In the genomic region with DNA sequence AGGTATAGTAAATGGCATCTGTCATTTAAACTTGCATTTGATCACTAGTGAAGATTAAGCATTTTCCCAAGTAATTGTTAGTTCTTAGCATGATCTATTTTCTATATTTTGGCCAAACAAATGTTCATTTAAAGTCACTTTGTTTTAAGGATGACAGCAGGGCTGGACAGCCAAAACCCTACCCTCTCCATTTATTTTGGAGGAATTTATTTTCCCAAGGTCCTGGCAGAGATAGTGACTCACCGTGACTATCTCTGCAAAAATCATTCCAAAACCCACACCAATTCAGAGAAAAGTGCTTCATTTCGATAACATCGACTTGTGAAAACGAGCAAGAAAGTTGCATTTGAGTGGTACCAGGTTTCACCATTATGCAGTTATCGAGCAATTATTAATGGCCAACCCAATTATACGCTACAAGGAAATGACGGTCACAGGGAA, we compare ENCODE assay signal across 1 cellular context.
TF ChIP-seq lines count a peak whose summit lies in the region.

No MANE protein-coding gene starts in this region.

TF ChIP-seq in K562, 482 proteins besides CTCF, POLR2A, EP300 and RAD21 (continued from another document and continues in another):
- TF ChIP-seq SREBF1 (IDR thresholded peaks at IDR 0.05; ENCODE audit: borderline replicate concordance, low read depth, low read length): no peak
- no peak for TF ChIP-seq ZNF408 (CRISPR knock-in tag; IDR thresholded peaks at IDR 0.05; ENCODE audit: low read depth)
- no peak for TF ChIP-seq ZFPM2 (CRISPR knock-in tag; IDR thresholded peaks at IDR 0.05)
- no peak for TF ChIP-seq SLC30A9 (CRISPR knock-in tag; IDR thresholded peaks at IDR 0.05)
- no peak for TF ChIP-seq SUPT5H (IDR thresholded peaks at IDR 0.05)
- no peak for TF ChIP-seq MAFF (IDR thresholded peaks at IDR 0.05; ENCODE audit: low read length)
- TF ChIP-seq ETS2 (tag; IDR thresholded peaks at IDR 0.05; ENCODE audit: borderline replicate concordance, poor library complexity, severe bottlenecking): no peak
- 0 out of 4 replicates have a peak, but pooled peaks of 1 of the 2 experiments have one; percentile 57 for TF ChIP-seq SRF (CRISPR knock-in tag; IDR thresholded peaks at IDR 0.05)
- TF ChIP-seq RAD51 (IDR thresholded peaks at IDR 0.05; ENCODE audit: borderline replicate concordance, low read depth): no peak
- no peak for TF ChIP-seq SREBF2 (CRISPR knock-in tag; IDR thresholded peaks at IDR 0.05)
- TF ChIP-seq, protein P1, sequence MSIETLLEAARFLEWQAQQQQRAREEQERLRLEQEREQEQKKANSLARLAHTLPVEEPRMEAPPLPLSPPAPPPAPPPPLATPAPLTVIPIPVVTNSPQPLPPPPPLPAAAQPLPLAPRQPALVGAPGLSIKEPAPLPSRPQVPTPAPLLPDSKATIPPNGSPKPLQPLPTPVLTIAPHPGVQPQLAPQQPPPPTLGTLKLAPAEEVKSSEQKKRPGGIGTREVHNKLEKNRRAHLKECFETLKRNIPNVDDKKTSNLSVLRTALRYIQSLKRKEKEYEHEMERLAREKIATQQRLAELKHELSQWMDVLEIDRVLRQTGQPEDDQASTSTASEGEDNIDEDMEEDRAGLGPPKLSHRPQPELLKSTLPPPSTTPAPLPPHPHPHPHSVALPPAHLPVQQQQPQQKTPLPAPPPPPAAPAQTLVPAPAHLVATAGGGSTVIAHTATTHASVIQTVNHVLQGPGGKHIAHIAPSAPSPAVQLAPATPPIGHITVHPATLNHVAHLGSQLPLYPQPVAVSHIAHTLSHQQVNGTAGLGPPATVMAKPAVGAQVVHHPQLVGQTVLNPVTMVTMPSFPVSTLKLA (conservative IDR thresholded peaks at IDR 0.05): peak in 1 of 2 experiments; percentile 17; a peak in 1 of 4 replicates
- TF ChIP-seq RBM22 (IDR thresholded peaks at IDR 0.05; ENCODE audit: low read depth, low read length, poor library complexity, severe bottlenecking): no peak
- TF ChIP-seq, protein P2, sequence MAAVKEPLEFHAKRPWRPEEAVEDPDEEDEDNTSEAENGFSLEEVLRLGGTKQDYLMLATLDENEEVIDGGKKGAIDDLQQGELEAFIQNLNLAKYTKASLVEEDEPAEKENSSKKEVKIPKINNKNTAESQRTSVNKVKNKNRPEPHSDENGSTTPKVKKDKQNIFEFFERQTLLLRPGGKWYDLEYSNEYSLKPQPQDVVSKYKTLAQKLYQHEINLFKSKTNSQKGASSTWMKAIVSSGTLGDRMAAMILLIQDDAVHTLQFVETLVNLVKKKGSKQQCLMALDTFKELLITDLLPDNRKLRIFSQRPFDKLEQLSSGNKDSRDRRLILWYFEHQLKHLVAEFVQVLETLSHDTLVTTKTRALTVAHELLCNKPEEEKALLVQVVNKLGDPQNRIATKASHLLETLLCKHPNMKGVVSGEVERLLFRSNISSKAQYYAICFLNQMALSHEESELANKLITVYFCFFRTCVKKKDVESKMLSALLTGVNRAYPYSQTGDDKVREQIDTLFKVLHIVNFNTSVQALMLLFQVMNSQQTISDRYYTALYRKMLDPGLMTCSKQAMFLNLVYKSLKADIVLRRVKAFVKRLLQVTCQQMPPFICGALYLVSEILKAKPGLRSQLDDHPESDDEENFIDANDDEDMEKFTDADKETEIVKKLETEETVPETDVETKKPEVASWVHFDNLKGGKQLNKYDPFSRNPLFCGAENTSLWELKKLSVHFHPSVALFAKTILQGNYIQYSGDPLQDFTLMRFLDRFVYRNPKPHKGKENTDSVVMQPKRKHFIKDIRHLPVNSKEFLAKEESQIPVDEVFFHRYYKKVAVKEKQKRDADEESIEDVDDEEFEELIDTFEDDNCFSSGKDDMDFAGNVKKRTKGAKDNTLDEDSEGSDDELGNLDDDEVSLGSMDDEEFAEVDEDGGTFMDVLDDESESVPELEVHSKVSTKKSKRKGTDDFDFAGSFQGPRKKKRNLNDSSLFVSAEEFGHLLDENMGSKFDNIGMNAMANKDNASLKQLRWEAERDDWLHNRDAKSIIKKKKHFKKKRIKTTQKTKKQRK (IDR thresholded peaks at IDR 0.05; ENCODE audit: borderline replicate concordance, low read depth, low read length): no peak
- no peak for TF ChIP-seq E2F5 (CRISPR knock-in tag; IDR thresholded peaks at IDR 0.05)
- 0 out of 2 replicates have a peak, but pooled peaks have one; percentile 30 for TF ChIP-seq LCOR (CRISPR knock-in tag; IDR thresholded peaks at IDR 0.05)
- TF ChIP-seq KDM5B (IDR thresholded peaks at IDR 0.05; ENCODE audit: insufficient replicate concordance, low read depth, low read length): no peak
- no peak for TF ChIP-seq E2F1 (CRISPR knock-in tag; IDR thresholded peaks at IDR 0.05)
- no peak for TF ChIP-seq E2F6 (IDR thresholded peaks at IDR 0.05; ENCODE audit: borderline replicate concordance in 1 of 2, extremely low read depth in 1 of 2, insufficient read depth in 1 of 2, insufficient read length in 1 of 2, low read depth in 1 of 2, low read length in 1 of 2, poor library complexity in 1 of 2, severe bottlenecking in 1 of 2)
- no peak for TF ChIP-seq ZNF24 (IDR thresholded peaks at IDR 0.05)
- no peak for TF ChIP-seq LEF1 (IDR thresholded peaks at IDR 0.05)
- TF ChIP-seq HNRNPUL1 (IDR thresholded peaks at IDR 0.05; ENCODE audit: low read length): no peak
- TF ChIP-seq CTBP1 (IDR thresholded peaks at IDR 0.05; ENCODE audit: borderline replicate concordance): no peak
- TF ChIP-seq PCBP2 (IDR thresholded peaks at IDR 0.05; ENCODE audit: low read depth, low read length, poor library complexity, severe bottlenecking): no peak
- TF ChIP-seq E4F1 (CRISPR knock-in tag; IDR thresholded peaks at IDR 0.05; ENCODE audit: borderline replicate concordance): no peak
- no peak for TF ChIP-seq BDP1 (IDR thresholded peaks at IDR 0.05; ENCODE audit: insufficient read depth, insufficient read length)
- no peak; the same call in 1 of the 2 replicates for TF ChIP-seq NBN (IDR thresholded peaks at IDR 0.05; ENCODE audit: low read depth)
- 0 out of 2 replicates have a peak, but pooled peaks have one; percentile 29 for TF ChIP-seq ZNF224 (CRISPR knock-in tag; IDR thresholded peaks at IDR 0.05)
- TF ChIP-seq, protein P3, sequence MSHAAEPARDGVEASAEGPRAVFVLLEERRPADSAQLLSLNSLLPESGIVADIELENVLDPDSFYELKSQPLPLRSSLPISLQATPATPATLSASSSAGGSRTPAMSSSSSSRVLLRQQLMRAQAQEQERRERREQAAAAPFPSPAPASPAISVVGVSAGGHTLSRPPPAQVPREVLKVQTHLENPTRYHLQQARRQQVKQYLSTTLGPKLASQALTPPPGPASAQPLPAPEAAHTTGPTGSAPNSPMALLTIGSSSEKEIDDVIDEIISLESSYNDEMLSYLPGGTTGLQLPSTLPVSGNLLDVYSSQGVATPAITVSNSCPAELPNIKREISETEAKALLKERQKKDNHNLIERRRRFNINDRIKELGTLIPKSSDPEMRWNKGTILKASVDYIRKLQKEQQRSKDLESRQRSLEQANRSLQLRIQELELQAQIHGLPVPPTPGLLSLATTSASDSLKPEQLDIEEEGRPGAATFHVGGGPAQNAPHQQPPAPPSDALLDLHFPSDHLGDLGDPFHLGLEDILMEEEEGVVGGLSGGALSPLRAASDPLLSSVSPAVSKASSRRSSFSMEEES (CRISPR knock-in tag; IDR thresholded peaks at IDR 0.05): no peak
- TF ChIP-seq MLX (CRISPR knock-in tag; conservative IDR thresholded peaks at IDR 0.05): no peak
- TF ChIP-seq ZNF75A (CRISPR knock-in tag; IDR thresholded peaks at IDR 0.05): no peak
- no peak; the same call in 1 of the 2 replicates for TF ChIP-seq MECOM (CRISPR knock-in tag; IDR thresholded peaks at IDR 0.05)
- TF ChIP-seq ZNF79 (CRISPR knock-in tag; IDR thresholded peaks at IDR 0.05; ENCODE audit: low read depth): no peak
- TF ChIP-seq DDX20 (tag; IDR thresholded peaks at IDR 0.05; ENCODE audit: low read depth): no peak
- 0 out of 4 replicates have a peak, but pooled peaks of 1 of the 2 experiments have one; percentile 6 for TF ChIP-seq RCOR1 (IDR thresholded peaks at IDR 0.05; ENCODE audit: borderline replicate concordance in 1 of 2, low read depth in 2 of 2, low read length in 2 of 2)
- TF ChIP-seq DIDO1 (tag; IDR thresholded peaks at IDR 0.05; ENCODE audit: low read depth): no peak
- TF ChIP-seq TGIF2 (CRISPR knock-in tag; IDR thresholded peaks at IDR 0.05): no peak
- TF ChIP-seq, protein P4, sequence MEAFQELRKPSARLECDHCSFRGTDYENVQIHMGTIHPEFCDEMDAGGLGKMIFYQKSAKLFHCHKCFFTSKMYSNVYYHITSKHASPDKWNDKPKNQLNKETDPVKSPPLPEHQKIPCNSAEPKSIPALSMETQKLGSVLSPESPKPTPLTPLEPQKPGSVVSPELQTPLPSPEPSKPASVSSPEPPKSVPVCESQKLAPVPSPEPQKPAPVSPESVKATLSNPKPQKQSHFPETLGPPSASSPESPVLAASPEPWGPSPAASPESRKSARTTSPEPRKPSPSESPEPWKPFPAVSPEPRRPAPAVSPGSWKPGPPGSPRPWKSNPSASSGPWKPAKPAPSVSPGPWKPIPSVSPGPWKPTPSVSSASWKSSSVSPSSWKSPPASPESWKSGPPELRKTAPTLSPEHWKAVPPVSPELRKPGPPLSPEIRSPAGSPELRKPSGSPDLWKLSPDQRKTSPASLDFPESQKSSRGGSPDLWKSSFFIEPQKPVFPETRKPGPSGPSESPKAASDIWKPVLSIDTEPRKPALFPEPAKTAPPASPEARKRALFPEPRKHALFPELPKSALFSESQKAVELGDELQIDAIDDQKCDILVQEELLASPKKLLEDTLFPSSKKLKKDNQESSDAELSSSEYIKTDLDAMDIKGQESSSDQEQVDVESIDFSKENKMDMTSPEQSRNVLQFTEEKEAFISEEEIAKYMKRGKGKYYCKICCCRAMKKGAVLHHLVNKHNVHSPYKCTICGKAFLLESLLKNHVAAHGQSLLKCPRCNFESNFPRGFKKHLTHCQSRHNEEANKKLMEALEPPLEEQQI (IDR thresholded peaks at IDR 0.05): no peak
- TF ChIP-seq ZNF133 (CRISPR knock-in tag; IDR thresholded peaks at IDR 0.05): no peak
- no peak for TF ChIP-seq CCAR2 (IDR thresholded peaks at IDR 0.05; ENCODE audit: low read depth, low read length)
- no peak for TF ChIP-seq CBX3 (IDR thresholded peaks at IDR 0.05; ENCODE audit: borderline replicate concordance in 1 of 2, low read length in 2 of 2)
- no peak for TF ChIP-seq SP1 (CRISPR knock-in tag; IDR thresholded peaks at IDR 0.05)
- TF ChIP-seq GABPB1 (CRISPR knock-in tag; IDR thresholded peaks at IDR 0.05): no peak; the same call in 1 of the 2 replicates
- TF ChIP-seq PCBP1 (IDR thresholded peaks at IDR 0.05; ENCODE audit: low read depth, low read length, poor library complexity, severe bottlenecking): no peak
- TF ChIP-seq CHCHD3 (CRISPR knock-in tag; IDR thresholded peaks at IDR 0.05): no peak
- TF ChIP-seq KLF10 (CRISPR knock-in tag; IDR thresholded peaks at IDR 0.05): no peak
- TF ChIP-seq BACH1 (tag; IDR thresholded peaks at IDR 0.05): no peak
- TF ChIP-seq ZNF707 (CRISPR knock-in tag; conservative IDR thresholded peaks at IDR 0.05): no peak
- TF ChIP-seq YY1 (IDR thresholded peaks at IDR 0.05; ENCODE audit: borderline replicate concordance in 1 of 3, control insufficient read depth in 1 of 3, extremely low read depth in 1 of 3, insufficient read depth in 3 of 3, insufficient read length in 1 of 3, insufficient replicate concordance in 2 of 3, low read depth in 1 of 3, low read length in 2 of 3): no peak
- no peak for TF ChIP-seq ZNF184 (CRISPR knock-in tag; IDR thresholded peaks at IDR 0.05)
- TF ChIP-seq DPF2 (IDR thresholded peaks at IDR 0.05): peak; percentile 82
- TF ChIP-seq POLR2B (IDR thresholded peaks at IDR 0.05; ENCODE audit: low read depth, partially characterized antibody): no peak
- no peak for TF ChIP-seq JUNB (CRISPR knock-in tag; conservative IDR thresholded peaks at IDR 0.05)
- no peak for TF ChIP-seq DACH1 (IDR thresholded peaks at IDR 0.05; ENCODE audit: partially characterized antibody)
- 0 out of 2 replicates have a peak, but pooled peaks have one; percentile 25 for TF ChIP-seq HDAC2 (IDR thresholded peaks at IDR 0.05)
